Comparison of ENCODE assay signal across 8 cellular contexts in the genomic region with DNA sequence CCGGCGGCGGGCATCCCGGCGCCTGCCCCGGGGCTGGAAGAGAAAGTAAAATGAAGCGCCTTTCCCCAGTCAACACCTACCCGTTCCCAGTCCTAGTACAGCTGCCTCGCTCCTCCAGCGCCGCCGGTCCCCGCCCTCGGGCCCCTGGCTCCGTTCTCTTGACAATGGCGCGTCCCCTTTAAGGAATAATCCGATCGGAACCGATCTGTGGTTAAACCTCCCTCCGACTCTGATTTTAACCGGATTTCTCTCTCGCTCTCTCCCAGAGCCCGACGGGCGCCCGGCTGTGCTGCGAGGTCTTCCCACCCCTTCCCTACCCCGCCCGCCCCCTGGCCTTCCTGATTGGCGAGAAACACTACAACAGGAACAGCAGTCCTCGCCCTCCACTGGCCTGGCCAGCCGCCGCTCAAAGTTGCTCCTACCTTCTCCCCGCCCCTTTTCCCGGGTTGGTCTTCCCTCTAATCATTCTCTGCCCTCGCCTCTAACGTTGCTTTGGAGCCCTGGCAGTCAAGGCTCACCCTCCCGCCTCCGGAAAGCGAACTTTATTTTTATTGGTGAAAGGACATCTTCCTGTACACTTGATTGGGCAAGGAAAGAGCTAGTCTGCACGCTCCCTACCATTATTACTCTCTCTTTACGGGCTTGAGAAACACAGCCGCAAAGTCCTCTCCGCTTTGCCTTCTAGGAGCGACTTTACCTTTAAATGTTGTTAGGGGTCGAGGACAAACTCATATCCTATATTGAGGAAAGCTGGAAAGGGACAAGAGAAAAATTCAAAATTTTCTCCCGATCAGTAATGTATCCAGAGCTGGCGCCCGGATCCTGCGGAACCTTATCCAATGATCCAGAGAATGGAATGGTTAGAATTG. TPM values are rescaled to one million over a fixed set of nuclear protein-coding genes. Genes with fewer than 3 reads are reported as not detected.
DNase-seq lines count a peak whose midpoint lies in the region; ATAC-seq and TF ChIP-seq lines count a peak whose summit lies in the region.

Gene FRYL (minus strand): TSS at position 282 of the 869 bp plus-strand sequence. CDS start 145,869 bp downstream, outside the sequence.

- H3K9me3 Mint-ChIP-seq in activated CD4-positive, alpha-beta T cell treated with anti-CD3 and anti-CD28 coated beads, Interleukin-2, amount 10 ng/mL, durations not matched to agents 24 days and 14 days = no peaks in the 10 kb centered on the region

- H3K4me1 Mint-ChIP-seq in activated CD4-positive, alpha-beta T cell treated with anti-CD3 and anti-CD28 coated beads, Interleukin-2, amount 10 ng/mL, durations not matched to agents 24 days and 14 days = peaks cover 38% of the 10 kb centered on the region

- H3K27me3 ChIP-seq in BJ (ENCODE audit: control insufficient read depth, insufficient read depth, low read length) = no peaks in the 10 kb centered on the region
- no peaks in the 10 kb centered on the region for H3K27me3 ChIP-seq in colonic mucosa

- peaks cover 2% of the 10 kb centered on the region for H3K36me3 Mint-ChIP-seq in activated CD4-positive, alpha-beta T cell treated with anti-CD3 and anti-CD28 coated beads, Interleukin-2, amount 10 ng/mL, durations not matched to agents 24 days and 14 days (ENCODE audit: low read depth)

- intact Hi-C loops in activated CD4-positive, alpha-beta T cell treated with anti-CD3 and anti-CD28 coated beads, Interleukin-2, amount 10 ng/mL, durations not matched to agents 24 days and 14 days (cut with micrococcal nuclease) = loop anchor here (1.0 to 5.0 kb wide), 9 partner anchors 40 to 439 kb away; partner anchors contain the start of genes OCIAD1, OCIAD2 and SLAIN2
- intact Hi-C loops in colonic mucosa (cut with DNase I) = loop anchor here (2.0 to 10.0 kb wide), 2 partner anchors 49 to 125 kb away; partner anchors contain the start of gene OCIAD2

- TF ChIP-seq CTCF in BJ (IDR thresholded peaks at IDR 0.05; ENCODE audit: insufficient read depth, low read depth, low read length) (no peak), colonic mucosa (IDR thresholded peaks at IDR 0.05) (no peak)

- peak within 1 kb of the TSS; percentile 86 to 96 for H3K9ac ChIP-seq in colonic mucosa (ENCODE audit: low read depth in 2 of 2, low read length in 2 of 2)

- ATAC-seq in GM19324 (IDR thresholded peaks at IDR 0.05; ENCODE audit: low FRiP score, unreplicated experiment) (peak; percentile 91), HG03469 (IDR thresholded peaks at IDR 0.05; ENCODE audit: unreplicated experiment) (peak; percentile 85)

- POLR2A ChIA-PET in BJ (lab: Charles Lee) = interaction anchor here (0.6 to 0.9 kb wide), 2 partner anchors 177 to 1197 kb away, joined by 3 to 4 read pairs; no protein-coding TSS in a partner anchor

- CTCF ChIA-PET in BJ (lab: Yijun Ruan, JAX) = interaction anchor here (0.6 to 2.2 kb wide), 7 partner anchors 20 to 202 kb away, joined by 3 to 8 read pairs (median 3); no protein-coding TSS in a partner anchor

- H3K27ac ChIP-seq in colonic mucosa = peak within 1 kb of the TSS; percentile 99

- H3K4me1 ChIP-seq in colonic mucosa = peaks cover 6% of the 10 kb centered on the region

- DNase-seq in BJ (ENCODE audit: low read depth) (peak; percentile 99), NCI-H526 treated with DMSO at 0.1 percent for 48 hours (lab: John Stamatoyannopoulos, UW) (peak; percentile 99), colonic mucosa (peak; percentile 100), kidney tubule cell (ENCODE audit: low spot score) (peak; percentile 100)
- peak; percentile 99 for DNase-seq in activated CD4-positive, alpha-beta T cell treated with anti-CD3 and anti-CD28 coated beads, Interleukin-2, amount 10 ng/mL, durations not matched to agents 24 days and 14 days
- peak; percentile 93 to 94 for DNase-seq in stimulated activated CD4-positive, alpha-beta T cell treated with anti-CD3 and anti-CD28 coated beads, Interleukin-1b, Interleukin-23, amount 100 ng/mL, for 4 hours (ENCODE audit: low read depth in 2 of 2)

- peak within 1 kb of the TSS; percentile 91 for H3K4me3 Mint-ChIP-seq in activated CD4-positive, alpha-beta T cell treated with anti-CD3 and anti-CD28 coated beads, Interleukin-2, amount 10 ng/mL, durations not matched to agents 24 days and 14 days

- no peaks in the 10 kb centered on the region for H3K27me3 Mint-ChIP-seq in activated CD4-positive, alpha-beta T cell treated with anti-CD3 and anti-CD28 coated beads, Interleukin-2, amount 10 ng/mL, durations not matched to agents 24 days and 14 days

- peak within 1 kb of the TSS; percentile 96 for H3K27ac Mint-ChIP-seq in activated CD4-positive, alpha-beta T cell treated with anti-CD3 and anti-CD28 coated beads, Interleukin-2, amount 10 ng/mL, durations not matched to agents 24 days and 14 days

- H3K4me3 ChIP-seq in BJ (ENCODE audit: low read depth, low read length) (peak within 1 kb of the TSS; percentile 91), colonic mucosa (peak within 1 kb of the TSS; percentile 98)

- H3K36me3 ChIP-seq in BJ (ENCODE audit: control insufficient read depth, insufficient read depth, low read length) (no peaks in the 10 kb centered on the region), colonic mucosa (no peaks in the 10 kb centered on the region)

- no peaks in the 10 kb centered on the region for H3K9me3 ChIP-seq in colonic mucosa

RNA-seq across cellular contexts. Expression of gene FRYL, which starts in this region (rescaled TPM):
- 12.6 and 19.7 TPM in 2 replicates for polyA plus RNA-seq in BJ (2011; rRNA removed)
- 35.2 and 36.9 TPM in 2 replicates for polyA minus RNA-seq in BJ (2011; rRNA and poly(A)+ RNA removed)
- total RNA-seq in activated CD4-positive, alpha-beta T cell treated with anti-CD3 and anti-CD28 coated beads, Interleukin-2, amount 10 ng/mL, durations not matched to agents 24 days and 14 days = 62.0 and 66.0 TPM in 2 replicates
- total RNA-seq in colonic mucosa = 100 to 1,000 TPM; 193 to 292 TPM

Comparison
In these comparisons a context has a peak if more than half of its experiments do, and no peak if none do; other contexts are left out.
1. Peak in every context shown above with its lines: DNase-seq, ATAC-seq, H3K4me3 ChIP-seq and H3K27ac ChIP-seq.